1 cellular context compared by ENCODE assay signal in genomic region chr4:55312491-55313101, GRCh38.
TF ChIP-seq lines count a peak whose summit lies in the region.

No MANE protein-coding gene starts in this region.

TF ChIP-seq in SK-N-SH, 30 proteins besides CTCF, POLR2A, EP300 and RAD21 (continued from another document):
- TF ChIP-seq, protein P1, sequence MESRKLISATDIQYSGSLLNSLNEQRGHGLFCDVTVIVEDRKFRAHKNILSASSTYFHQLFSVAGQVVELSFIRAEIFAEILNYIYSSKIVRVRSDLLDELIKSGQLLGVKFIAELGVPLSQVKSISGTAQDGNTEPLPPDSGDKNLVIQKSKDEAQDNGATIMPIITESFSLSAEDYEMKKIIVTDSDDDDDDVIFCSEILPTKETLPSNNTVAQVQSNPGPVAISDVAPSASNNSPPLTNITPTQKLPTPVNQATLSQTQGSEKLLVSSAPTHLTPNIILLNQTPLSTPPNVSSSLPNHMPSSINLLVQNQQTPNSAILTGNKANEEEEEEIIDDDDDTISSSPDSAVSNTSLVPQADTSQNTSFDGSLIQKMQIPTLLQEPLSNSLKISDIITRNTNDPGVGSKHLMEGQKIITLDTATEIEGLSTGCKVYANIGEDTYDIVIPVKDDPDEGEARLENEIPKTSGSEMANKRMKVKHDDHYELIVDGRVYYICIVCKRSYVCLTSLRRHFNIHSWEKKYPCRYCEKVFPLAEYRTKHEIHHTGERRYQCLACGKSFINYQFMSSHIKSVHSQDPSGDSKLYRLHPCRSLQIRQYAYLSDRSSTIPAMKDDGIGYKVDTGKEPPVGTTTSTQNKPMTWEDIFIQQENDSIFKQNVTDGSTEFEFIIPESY (IDR thresholded peaks at IDR 0.05; ENCODE audit: borderline replicate concordance, low read depth), result no peak
